17 cellular contexts compared by ENCODE assay signal in the genomic region with DNA sequence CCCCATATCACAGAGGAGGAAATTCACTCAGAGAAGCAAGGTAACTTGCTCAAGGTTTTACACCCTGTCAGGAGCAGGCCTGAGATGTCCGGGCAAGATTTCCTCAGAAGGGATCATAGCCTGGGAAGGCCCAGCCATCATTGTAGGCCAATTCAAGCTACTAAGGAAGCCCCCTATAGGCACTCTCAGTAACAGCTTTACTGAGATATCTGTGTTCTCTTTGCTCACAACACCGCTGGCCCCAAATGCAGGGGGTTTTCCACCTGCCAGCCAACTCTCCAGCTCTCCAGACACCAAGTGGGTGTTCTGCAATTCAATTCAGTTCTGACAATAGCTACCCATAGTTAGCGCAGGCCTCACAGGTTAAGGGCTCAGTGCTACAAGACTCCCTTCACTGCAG.
"Had no signal": no experiment of that assay in that cellular context is flagged by ENCODE, and none has a peak within 500 bp of the region (broad histone marks: within the 10 kb centered on the region; RNA-seq: fewer than 3 reads in every experiment).

No MANE protein-coding gene starts in this region.

- H3K36me3 Mint-ChIP-seq: activated CD4-positive, alpha-beta memory T cell treated with anti-CD3 and anti-CD28 coated beads for 36 hours; memory B cell had no signal

- ATAC-seq: activated naive CD4-positive, alpha-beta T cell treated with anti-CD3 and anti-CD28 coated beads, Interleukin-2, amount 50 U/mL, for 72 hours; left ventricle myocardium superior; naive thymus-derived CD8-positive, alpha-beta T cell; sciatic nerve; upper lobe of right lung had no signal

- H3K27ac Mint-ChIP-seq: activated CD4-positive, alpha-beta memory T cell treated with anti-CD3 and anti-CD28 coated beads for 36 hours; activated naive CD4-positive, alpha-beta T cell treated with anti-CD3 and anti-CD28 coated beads, Interleukin-2, amount 50 U/mL, for 72 hours; memory B cell; naive thymus-derived CD8-positive, alpha-beta T cell had no signal

- H3K4me3 Mint-ChIP-seq: activated CD4-positive, alpha-beta memory T cell treated with anti-CD3 and anti-CD28 coated beads for 36 hours; memory B cell; naive thymus-derived CD8-positive, alpha-beta T cell had no signal

- H3K4me3 ChIP-seq: cardiac muscle cell, dorsolateral prefrontal cortex, hepatocyte, stomach, testis, upper lobe of right lung had no signal

- DNase-seq: activated CD4-positive, alpha-beta memory T cell treated with anti-CD3 and anti-CD28 coated beads for 36 hours; activated gamma-delta T cell; activated T-cell treated with anti-CD3 and anti-CD28 coated beads, Interleukin-2, amount 50 U/mL, for 48 hours; dorsolateral prefrontal cortex; kidney glomerular epithelial cell; left ventricle myocardium superior; naive thymus-derived CD8-positive, alpha-beta T cell; occipital lobe; stimulated activated CD4-positive, alpha-beta T cell treated with anti-CD3 and anti-CD28 coated beads, Interleukin-1b, Interleukin-23, amount 100 ng/mL, for 48 hours; stomach; testis; upper lobe of right lung had no signal

- H3K9me3 Mint-ChIP-seq: activated CD4-positive, alpha-beta memory T cell treated with anti-CD3 and anti-CD28 coated beads for 36 hours had no signal

- H3K4me1 Mint-ChIP-seq: memory B cell; naive thymus-derived CD8-positive, alpha-beta T cell had no signal
